1 cellular context compared by ENCODE assay signal in genomic region chr5:74638776-74639537, GRCh38.
TF ChIP-seq lines count a peak whose summit lies in the region.

No MANE protein-coding gene starts in this region.

TF ChIP-seq in GM23338, 12 proteins besides CTCF, POLR2A, EP300 and RAD21 (continued from another document):
- TF ChIP-seq ZNF462 (CRISPR knock-in tag; IDR thresholded peaks at IDR 0.05), result no peak
- no peak for TF ChIP-seq EZH2phosphoT487 (IDR thresholded peaks at IDR 0.05; ENCODE audit: unreplicated experiment)
- no peak for TF ChIP-seq CREB1 (CRISPR knock-in tag; IDR thresholded peaks at IDR 0.05; ENCODE audit: low read depth)
- no peak for TF ChIP-seq REST (IDR thresholded peaks at IDR 0.05; ENCODE audit: unreplicated experiment)
- TF ChIP-seq ZNF331 (CRISPR knock-in tag; IDR thresholded peaks at IDR 0.05; ENCODE audit: low read depth), result no peak
